ENCODE assay signal across 22 cellular contexts in the genomic region with DNA sequence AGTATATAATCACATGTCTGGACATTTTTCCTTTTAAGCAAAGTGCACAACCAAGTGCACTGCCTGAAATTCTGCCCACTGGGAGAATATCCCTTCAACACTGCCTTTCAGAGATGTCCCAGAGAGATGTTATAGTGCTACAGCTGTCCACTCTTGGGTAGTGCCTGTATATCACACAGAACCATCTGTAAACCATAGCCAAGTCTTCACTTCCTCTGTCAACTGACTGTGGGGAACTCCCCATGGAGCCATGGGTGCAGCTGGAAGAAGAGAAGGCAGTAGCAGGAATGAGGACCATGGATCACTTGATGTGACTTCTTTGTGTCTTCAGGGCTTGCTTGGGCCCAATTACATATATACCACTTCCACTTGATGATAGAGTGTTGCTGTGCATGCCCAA. TPM values are rescaled to one million over a fixed set of nuclear protein-coding genes. Genes with fewer than 3 reads are reported as not detected.
DNase-seq lines count a peak whose midpoint lies in the region; ATAC-seq, FAIRE-seq and TF ChIP-seq lines count a peak whose summit lies in the region.
"Had no signal": no experiment of that assay in that cellular context is flagged by ENCODE, and none has a peak within 500 bp of the region (broad histone marks: within the 10 kb centered on the region; RNA-seq: fewer than 3 reads in every experiment).

No MANE protein-coding gene starts in this region.

- no peaks in the 10 kb centered on the region for H3K4me1 Mint-ChIP-seq in stimulated activated naive CD8-positive, alpha-beta T cell treated with anti-CD3 and anti-CD28 coated beads, Interleukin-15, amount 100 ng/mL, for 72 hours

- peak; percentile 60 for ATAC-seq in GM18907 (IDR thresholded peaks at IDR 0.05; ENCODE audit: unreplicated experiment)
- peak; percentile 55 for ATAC-seq in GM21786 (IDR thresholded peaks at IDR 0.05; ENCODE audit: unreplicated experiment)
- no peak for ATAC-seq in GM21390 (IDR thresholded peaks at IDR 0.05; ENCODE audit: unreplicated experiment)
- no peak for ATAC-seq in stimulated activated naive CD8-positive, alpha-beta T cell treated with anti-CD3 and anti-CD28 coated beads, Interleukin-15, amount 100 ng/mL, for 72 hours
- ATAC-seq: CD8-positive, alpha-beta T cell had no signal

- no peak for TF ChIP-seq POLR2A in GM12891 (IDR thresholded peaks at IDR 0.05; ENCODE audit: low read depth, low read length)

- no peak for DNase-seq in GM12891 (ENCODE audit: insufficient read length, low spot score)
- peak; percentile 53 for DNase-seq in MV-4-11 (lab: John Stamatoyannopoulos, UW)
- DNase-seq in KBM-7, result no peak
- DNase-seq in NOMO-1 treated with dmso at 0.1 percent for 144 hours (lab: John Stamatoyannopoulos, UW; ENCODE audit: unreplicated experiment), result no peak
- DNase-seq in stimulated activated naive CD8-positive, alpha-beta T cell treated with anti-CD3 and anti-CD28 coated beads, Interleukin-15, amount 100 ng/mL, for 72 hours, result no peak
- DNase-seq: AML-193; C1 segment of cervical spinal cord; Calu3; CD8-positive, alpha-beta T cell; DMS153; IMR-90; NCI-H1105 treated with DMSO at 0.1 percent for 48 hours; NCI-H2081; NCI-H2171; NCI-H345; Right ventricle myocardium superior; T1000 had no signal

- H3K27ac Mint-ChIP-seq in stimulated activated naive CD8-positive, alpha-beta T cell treated with anti-CD3 and anti-CD28 coated beads, Interleukin-15, amount 100 ng/mL, for 72 hours, result no peak overlapping the region
- H3K27ac Mint-ChIP-seq: CD8-positive, alpha-beta T cell; T-helper 1 cell treated with Interleukin-12 subunit alpha and Interleukin-12 subunit beta and Interleukin-4 antibody, amounts not matched to agents 30 μg/mL and 1 μg/mL, for 36 hours had no signal

- peaks cover 0 to 6% of the 10 kb centered on the region in 2 donors for H3K9me3 Mint-ChIP-seq in stimulated activated naive CD8-positive, alpha-beta T cell treated with anti-CD3 and anti-CD28 coated beads, Interleukin-15, amount 100 ng/mL, for 72 hours
- H3K9me3 Mint-ChIP-seq: CD8-positive, alpha-beta T cell; T-helper 1 cell treated with Interleukin-12 subunit alpha and Interleukin-12 subunit beta and Interleukin-4 antibody, amounts not matched to agents 30 μg/mL and 1 μg/mL, for 36 hours had no signal

- in situ Hi-C loops in KBM-7 (cut with MboI; ENCODE audit: low pct_unique_long_range_greater_than_20kb, low sequenced_read_pairs), result no loop called here

- no peak overlapping the region for H3K4me3 Mint-ChIP-seq in stimulated activated naive CD8-positive, alpha-beta T cell treated with anti-CD3 and anti-CD28 coated beads, Interleukin-15, amount 100 ng/mL, for 72 hours
- H3K4me3 Mint-ChIP-seq: CD8-positive, alpha-beta T cell; T-helper 1 cell treated with Interleukin-12 subunit alpha and Interleukin-12 subunit beta and Interleukin-4 antibody, amounts not matched to agents 30 μg/mL and 1 μg/mL, for 36 hours had no signal

- no peaks in the 10 kb centered on the region for H3K27me3 Mint-ChIP-seq in stimulated activated naive CD8-positive, alpha-beta T cell treated with anti-CD3 and anti-CD28 coated beads, Interleukin-15, amount 100 ng/mL, for 72 hours

- FAIRE-seq in GM12891 (lab: Jason Lieb, UNC), result no peak
- FAIRE-seq: H54 had no signal

TF ChIP-seq in GM12891, 5 proteins besides CTCF, POLR2A, EP300 and RAD21:
- TF ChIP-seq PAX5 (IDR thresholded peaks at IDR 0.05; ENCODE audit: insufficient read depth, low read length, severe bottlenecking) (no peak), SPI1 (IDR thresholded peaks at IDR 0.05; ENCODE audit: low read depth, low read length) (peak; percentile 60)

RNA-seq across cellular contexts. Expression of a gene that starts 44.6 kb away (rescaled TPM):
- polyA plus RNA-seq in GM12891 (2012; ENCODE audit: low read depth, missing spikeins), result 3.0 TPM

Comparison
In these comparisons a context has a peak if more than half of its experiments do, and no peak if none do; other contexts are left out.
1. ATAC-seq: peak in GM18907 (single experiment) and GM21786 (single experiment); none in GM21390 (single experiment) and stimulated activated naive CD8-positive, alpha-beta T cell treated with anti-CD3 and anti-CD28 coated beads, Interleukin-15, amount 100 ng/mL, for 72 hours (single experiment).